16 cellular contexts compared by ENCODE assay signal in genomic region chr5:172686539-172687390, GRCh38.
"Had no signal": no experiment of that assay in that cellular context is flagged by ENCODE, and none has a peak within 500 bp of the region (broad histone marks: within the 10 kb centered on the region; RNA-seq: fewer than 3 reads in every experiment).

No MANE protein-coding gene starts in this region.

- H3K27ac ChIP-seq: neural progenitor cell, parathyroid adenoma, suprapubic skin had no signal

- H3K36me3 ChIP-seq: neural progenitor cell had no signal

- H3K9me3 Mint-ChIP-seq: central memory CD8-positive, alpha-beta T cell; neural progenitor cell had no signal

- ATAC-seq: stimulated activated naive B cell treated with anti-CD40 and anti-IgM and Interleukin-4, amounts not matched to agents 10 μg/mL and 1 μg/mL and 100 μg/mL, for 72 hours had no signal

- H3K4me1 ChIP-seq: neural progenitor cell had no signal

- H3K9me3 ChIP-seq: adrenal gland, SK-N-SH, suprapubic skin had no signal

- H3K27ac Mint-ChIP-seq: neural progenitor cell; stimulated activated naive B cell treated with anti-CD40 and anti-IgM and Interleukin-4, amounts not matched to agents 10 μg/mL and 1 μg/mL and 100 μg/mL, for 72 hours had no signal

- H3K4me3 ChIP-seq: adrenal gland, neural progenitor cell, suprapubic skin had no signal

- H3K9ac ChIP-seq: neural progenitor cell, parathyroid adenoma, SK-N-SH had no signal

- DNase-seq: activated CD4-positive, alpha-beta T cell treated with anti-CD3 and anti-CD28 coated beads, Interleukin-2, amount 50 U/mL, for 4 hours; activated CD4-positive, CD25-positive, alpha-beta regulatory T cell; activated naive CD4-positive, alpha-beta T cell treated with anti-CD3 and anti-CD28 coated beads, Interleukin-2, amount 50 U/mL, for 16 hours; activated T-cell treated with anti-CD3 and anti-CD28 coated beads, Interleukin-2, amount 50 U/mL, for 1 hour; erythroblast; retina; small intestine; stimulated activated CD4-positive, alpha-beta T cell treated with anti-CD3 and anti-CD28 coated beads, Interleukin-2, amount 100 ng/mL, for 24 hours; stimulated activated naive B cell treated with anti-CD40 and anti-IgM and Interleukin-4, amounts not matched to agents 10 μg/mL and 1 μg/mL and 100 μg/mL, for 72 hours; T-helper 2 cell had no signal

- H3K27me3 ChIP-seq: adrenal gland, suprapubic skin had no signal

- H2AFZ ChIP-seq: neural progenitor cell, parathyroid adenoma had no signal

- H3K4me2 ChIP-seq: neural progenitor cell, SK-N-SH had no signal

- H3K4me3 Mint-ChIP-seq: central memory CD8-positive, alpha-beta T cell; neural progenitor cell; stimulated activated naive B cell treated with anti-CD40 and anti-IgM and Interleukin-4, amounts not matched to agents 10 μg/mL and 1 μg/mL and 100 μg/mL, for 72 hours had no signal
